ENCODE assay signal across 16 cellular contexts in genomic region chr12:50619610-50619958, GRCh38.
DNase-seq lines count a peak whose midpoint lies in the region; ATAC-seq and TF ChIP-seq lines count a peak whose summit lies in the region.
"Had no signal": no experiment of that assay in that cellular context is flagged by ENCODE, and none has a peak within 500 bp of the region (broad histone marks: within the 10 kb centered on the region; RNA-seq: fewer than 3 reads in every experiment).

No MANE protein-coding gene starts in this region.

- TF ChIP-seq CTCF in MCF 10A (IDR thresholded peaks at IDR 0.05; ENCODE audit: unreplicated experiment), result no peak

- H3K27me3 ChIP-seq in muscle layer of duodenum (ENCODE audit: low read depth, low read length), result no peaks in the 10 kb centered on the region
- H3K27me3 ChIP-seq: esophagus muscularis mucosa had no signal

- no peaks in the 10 kb centered on the region for H3K36me3 Mint-ChIP-seq in stimulated activated naive CD8-positive, alpha-beta T cell treated with anti-CD3 and anti-CD28 coated beads, Interleukin-15, Interleukin-2, amounts not matched to agents 100 ng/mL and 50 ng/mL, for 24 hours (ENCODE audit: low read depth)
- no peaks in the 10 kb centered on the region for H3K36me3 Mint-ChIP-seq in MCF 10A (ENCODE audit: insufficient read depth, unreplicated experiment)

- CTCF ChIA-PET in MCF 10A (lab: Yijun Ruan, JAX), result interaction anchor here (0.5 to 3.3 kb wide), 4 partner anchors 19 to 115 kb away, joined by 3 to 21 read pairs (median 5); partner anchors contain the start of gene DIP2B

- H3K4me3 ChIP-seq in muscle layer of duodenum (ENCODE audit: low read depth in 1 of 2, low read length in 2 of 2), result no peak overlapping the region

- no peak overlapping the region for H3K4me3 Mint-ChIP-seq in stimulated activated naive CD8-positive, alpha-beta T cell treated with anti-CD3 and anti-CD28 coated beads, Interleukin-15, Interleukin-2, amounts not matched to agents 100 ng/mL and 50 ng/mL, for 24 hours
- no peak overlapping the region for H3K4me3 Mint-ChIP-seq in stimulated activated naive CD8-positive, alpha-beta T cell treated with anti-CD3 and anti-CD28 coated beads, Interleukin-15, amount 100 ng/mL, for 72 hours
- peak overlapping the region; percentile 33 for H3K4me3 Mint-ChIP-seq in MCF 10A (ENCODE audit: unreplicated experiment)
- H3K4me3 Mint-ChIP-seq: nephron, T-helper 17 cell had no signal

- intact Hi-C loops in MCF 10A (cut with micrococcal nuclease), result no loop called here

- no peaks in the 10 kb centered on the region for H3K36me3 ChIP-seq in muscle layer of duodenum (ENCODE audit: control insufficient read depth in 1 of 2, insufficient read depth in 2 of 2, low read length in 2 of 2)
- H3K36me3 ChIP-seq: esophagus muscularis mucosa had no signal

- DNase-seq in stimulated activated naive CD8-positive, alpha-beta T cell treated with anti-CD3 and anti-CD28 coated beads, Interleukin-15, amount 100 ng/mL, for 72 hours, result no peak
- no peak for DNase-seq in MCF 10A (ENCODE audit: unreplicated experiment)
- DNase-seq in G401 (ENCODE audit: low spot score), result no peak
- no peak for DNase-seq in RPMI8226
- DNase-seq: activated T-cell treated with anti-CD3 and anti-CD28 coated beads, Interleukin-2, amount 50 U/mL, for 1 hour; amniotic stem cell; KBM-7; NCI-H1694; stimulated activated CD4-positive, alpha-beta T cell treated with anti-CD3 and anti-CD28 coated beads, Interleukin-2, amount 100 ng/mL, for 48 hours; T-helper 17 cell had no signal

- H3K9me3 ChIP-seq in muscle layer of duodenum (ENCODE audit: control insufficient read depth in 1 of 2, low read length in 2 of 2), result no peaks in the 10 kb centered on the region
- H3K9me3 ChIP-seq: esophagus muscularis mucosa had no signal

- in situ Hi-C loops in G401 (cut with HindIII; ENCODE audit: low sequenced_read_pairs), result no loop called here

- H3K4me1 Mint-ChIP-seq in stimulated activated naive CD8-positive, alpha-beta T cell treated with anti-CD3 and anti-CD28 coated beads, Interleukin-15, Interleukin-2, amounts not matched to agents 100 ng/mL and 50 ng/mL, for 24 hours (ENCODE audit: low read depth), result peaks cover 58% of the 10 kb centered on the region
- peaks cover 61% of the 10 kb centered on the region for H3K4me1 Mint-ChIP-seq in stimulated activated naive CD8-positive, alpha-beta T cell treated with anti-CD3 and anti-CD28 coated beads, Interleukin-15, amount 100 ng/mL, for 72 hours
- H3K4me1 Mint-ChIP-seq in MCF 10A (ENCODE audit: insufficient read depth, unreplicated experiment), result peaks cover 54% of the 10 kb centered on the region

- no TSS peak for BruUV-seq in MCF 10A (replicated peaks; lab: Mats Ljungman, UMichigan)

- POLR2A ChIA-PET in MCF 10A (lab: Yijun Ruan, JAX), result interaction anchor here (1.2 to 7.2 kb wide), 9 partner anchors 16 to 113 kb away, joined by 3 to 77 read pairs (median 9); partner anchors contain the start of gene DIP2B

- H3K4me1 ChIP-seq in muscle layer of duodenum (ENCODE audit: control insufficient read depth in 1 of 2, insufficient read depth in 2 of 2, low read length in 2 of 2), result peaks cover 20 to 37% of the 10 kb centered on the region in 2 donors

- no peak for ATAC-seq in stimulated activated naive CD8-positive, alpha-beta T cell treated with anti-CD3 and anti-CD28 coated beads, Interleukin-15, amount 100 ng/mL, for 72 hours
- ATAC-seq in GM21526 (IDR thresholded peaks at IDR 0.05; ENCODE audit: low FRiP score, unreplicated experiment) (no peak), GM19397 (IDR thresholded peaks at IDR 0.05; ENCODE audit: unreplicated experiment) (no peak)
- ATAC-seq: T-helper 17 cell had no signal

- no peaks in the 10 kb centered on the region for H3K9me3 Mint-ChIP-seq in stimulated activated naive CD8-positive, alpha-beta T cell treated with anti-CD3 and anti-CD28 coated beads, Interleukin-15, Interleukin-2, amounts not matched to agents 100 ng/mL and 50 ng/mL, for 24 hours
- H3K9me3 Mint-ChIP-seq in stimulated activated naive CD8-positive, alpha-beta T cell treated with anti-CD3 and anti-CD28 coated beads, Interleukin-15, amount 100 ng/mL, for 72 hours, result no peaks in the 10 kb centered on the region
- H3K9me3 Mint-ChIP-seq in MCF 10A (ENCODE audit: unreplicated experiment), result no peaks in the 10 kb centered on the region
- H3K9me3 Mint-ChIP-seq: nephron had no signal

- peak overlapping the region; percentile 20 for H3K27ac ChIP-seq in muscle layer of duodenum (ENCODE audit: low read length)

- peak overlapping the region; percentile 10 for H3K27ac Mint-ChIP-seq in stimulated activated naive CD8-positive, alpha-beta T cell treated with anti-CD3 and anti-CD28 coated beads, Interleukin-15, Interleukin-2, amounts not matched to agents 100 ng/mL and 50 ng/mL, for 24 hours
- H3K27ac Mint-ChIP-seq in stimulated activated naive CD8-positive, alpha-beta T cell treated with anti-CD3 and anti-CD28 coated beads, Interleukin-15, amount 100 ng/mL, for 72 hours, result no peak overlapping the region
- H3K27ac Mint-ChIP-seq in MCF 10A (ENCODE audit: low read depth, unreplicated experiment), result peak overlapping the region; percentile 61

- H3K27me3 Mint-ChIP-seq in stimulated activated naive CD8-positive, alpha-beta T cell treated with anti-CD3 and anti-CD28 coated beads, Interleukin-15, Interleukin-2, amounts not matched to agents 100 ng/mL and 50 ng/mL, for 24 hours, result no peaks in the 10 kb centered on the region
- no peaks in the 10 kb centered on the region for H3K27me3 Mint-ChIP-seq in stimulated activated naive CD8-positive, alpha-beta T cell treated with anti-CD3 and anti-CD28 coated beads, Interleukin-15, amount 100 ng/mL, for 72 hours
- no peaks in the 10 kb centered on the region for H3K27me3 Mint-ChIP-seq in MCF 10A (ENCODE audit: insufficient read depth, unreplicated experiment)
- H3K27me3 Mint-ChIP-seq: T-helper 17 cell had no signal

Comparison
In these comparisons a context has a peak if more than half of its experiments do, and no peak if none do; other contexts are left out.
1. H3K27ac Mint-ChIP-seq: peak in stimulated activated naive CD8-positive, alpha-beta T cell treated with anti-CD3 and anti-CD28 coated beads, Interleukin-15, Interleukin-2, amounts not matched to agents 100 ng/mL and 50 ng/mL, for 24 hours (single experiment) and MCF 10A (single experiment); none in stimulated activated naive CD8-positive, alpha-beta T cell treated with anti-CD3 and anti-CD28 coated beads, Interleukin-15, amount 100 ng/mL, for 72 hours (0 of 2).